20 cellular contexts compared by ENCODE assay signal in the genomic region with DNA sequence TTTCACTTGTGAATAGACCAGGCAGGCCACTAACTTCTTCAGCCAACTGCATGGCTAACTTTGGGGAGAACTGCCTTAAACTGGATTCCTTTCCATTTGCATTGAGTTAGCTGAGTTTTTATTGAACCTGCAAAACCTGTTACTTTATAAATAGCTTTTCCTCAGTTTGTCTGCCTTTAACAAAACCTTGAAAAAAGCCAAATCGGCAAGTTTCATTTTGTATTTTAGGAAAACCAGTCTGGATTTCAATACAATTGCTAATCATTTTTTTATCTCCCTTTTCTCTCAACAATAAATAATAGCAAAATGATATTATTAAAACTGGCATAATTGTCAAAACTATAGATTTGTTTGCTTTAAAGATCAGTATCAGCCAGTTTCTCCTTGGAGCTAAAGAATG.
"Had no signal": no experiment of that assay in that cellular context is flagged by ENCODE, and none has a peak within 500 bp of the region (broad histone marks: within the 10 kb centered on the region; RNA-seq: fewer than 3 reads in every experiment).

No MANE protein-coding gene starts in this region.

- H3K27ac Mint-ChIP-seq: memory B cell, mesothelial cell of epicardium, natural killer cell, type B pancreatic cell had no signal

- H3K9me3 ChIP-seq: esophagus muscularis mucosa, gastrocnemius medialis, heart right ventricle, left lung, lower lobe of right lung, ovary had no signal

- H3K4me3 Mint-ChIP-seq: memory B cell, mesothelial cell of epicardium, neural crest cell, type B pancreatic cell had no signal

- H3K4me2 ChIP-seq: smooth muscle cell had no signal

- H3K27ac ChIP-seq: epithelial cell of prostate, esophagus muscularis mucosa, gastrocnemius medialis, heart right ventricle, left lung, lower lobe of right lung, ovary had no signal

- H3K36me3 ChIP-seq: esophagus muscularis mucosa, gastrocnemius medialis, left lung, ovary had no signal

- H3K27me3 Mint-ChIP-seq: type B pancreatic cell had no signal

- H3K4me3 ChIP-seq: esophagus muscularis mucosa, gastrocnemius medialis, heart right ventricle, left lung, lower lobe of right lung, ovary, smooth muscle cell had no signal

- H3K9me3 Mint-ChIP-seq: memory B cell, mesothelial cell of epicardium, natural killer cell, neural crest cell, type B pancreatic cell had no signal

- H3K4me1 ChIP-seq: esophagus muscularis mucosa, gastrocnemius medialis, heart right ventricle, left lung, lower lobe of right lung had no signal

- DNase-seq: effector memory CD4-positive, alpha-beta T cell; gastrocnemius medialis; heart right ventricle; hypothalamus; islet precursor cell; left lung; lower lobe of right lung; natural killer cell; nucleus accumbens; ovary; right cardiac atrium; stimulated activated CD4-positive, alpha-beta T cell treated with anti-CD3 and anti-CD28 coated beads, Interleukin-2, amount 100 ng/mL, for 48 hours; stimulated activated naive CD4-positive, alpha-beta T cell treated with Interleukin-2 at 50 U/mL for 16 hours had no signal

- H3K27me3 ChIP-seq: esophagus muscularis mucosa, gastrocnemius medialis, left lung, ovary had no signal

- ATAC-seq: gastrocnemius medialis, heart right ventricle, left lung, lower lobe of right lung, natural killer cell, right cardiac atrium had no signal

- H3K36me3 Mint-ChIP-seq: mesothelial cell of epicardium, natural killer cell had no signal
